1 cellular context compared by ENCODE assay signal in the genomic region with DNA sequence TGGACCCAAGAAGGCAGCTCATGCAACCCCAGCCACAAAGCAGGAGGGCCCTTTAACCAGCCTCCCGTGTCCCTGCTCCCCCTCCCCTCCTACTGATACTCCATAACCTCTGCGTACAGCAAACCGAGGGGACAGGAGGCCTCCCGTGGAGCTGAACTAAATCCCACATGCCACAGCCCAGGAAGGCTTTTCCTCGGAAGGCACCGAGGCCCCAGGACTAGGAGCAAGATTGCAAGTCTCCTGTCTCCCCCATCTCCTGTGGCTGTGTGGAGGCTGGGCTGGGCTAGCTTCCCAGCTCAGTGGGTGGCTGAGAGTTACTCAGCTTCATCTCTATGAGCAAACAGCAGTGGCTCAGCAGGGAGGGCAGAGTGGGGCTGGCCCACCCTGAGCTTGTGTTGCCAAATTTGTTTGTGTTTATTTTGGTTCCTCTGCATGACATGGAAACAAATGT.
TF ChIP-seq lines count a peak whose summit lies in the region.

No MANE protein-coding gene starts in this region.

TF ChIP-seq in HEK293, 187 proteins besides CTCF, POLR2A, EP300 and RAD21 (continued from another document):
- TF ChIP-seq, protein P1, sequence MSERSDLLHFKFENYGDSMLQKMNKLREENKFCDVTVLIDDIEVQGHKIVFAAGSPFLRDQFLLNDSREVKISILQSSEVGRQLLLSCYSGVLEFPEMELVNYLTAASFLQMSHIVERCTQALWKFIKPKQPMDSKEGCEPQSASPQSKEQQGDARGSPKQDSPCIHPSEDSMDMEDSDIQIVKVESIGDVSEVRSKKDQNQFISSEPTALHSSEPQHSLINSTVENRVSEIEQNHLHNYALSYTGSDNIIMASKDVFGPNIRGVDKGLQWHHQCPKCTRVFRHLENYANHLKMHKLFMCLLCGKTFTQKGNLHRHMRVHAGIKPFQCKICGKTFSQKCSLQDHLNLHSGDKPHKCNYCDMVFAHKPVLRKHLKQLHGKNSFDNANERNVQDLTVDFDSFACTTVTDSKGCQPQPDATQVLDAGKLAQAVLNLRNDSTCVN (tag by site-specific recombination; optimal IDR thresholded peaks at IDR 0.05) = no peak
- TF ChIP-seq GLIS2 (tag by site-specific recombination; IDR thresholded peaks at IDR 0.05) (peak; percentile 43), ZNF169 (tag by site-specific recombination; IDR thresholded peaks at IDR 0.05) (no peak), ZNF140 (tag by site-specific recombination; IDR thresholded peaks at IDR 0.05) (no peak), IKZF3 (tag by site-specific recombination; IDR thresholded peaks at IDR 0.05) (no peak), ZNF660 (tag by site-specific recombination; IDR thresholded peaks at IDR 0.05) (peak; percentile 51; the same call in 1 of the 2 replicates), SP7 (tag by site-specific recombination; IDR thresholded peaks at IDR 0.05) (0 out of 2 replicates have a peak, but pooled peaks have one; percentile 20), ZNF544 (tag by site-specific recombination; IDR thresholded peaks at IDR 0.05) (no peak), ZBTB8A (tag by site-specific recombination; IDR thresholded peaks at IDR 0.05) (peak; percentile 28; the same call in 1 of the 2 replicates), GLI2 (tag by site-specific recombination; IDR thresholded peaks at IDR 0.05; ENCODE audit: borderline replicate concordance, low read depth) (no peak)
- TF ChIP-seq, protein P2, sequence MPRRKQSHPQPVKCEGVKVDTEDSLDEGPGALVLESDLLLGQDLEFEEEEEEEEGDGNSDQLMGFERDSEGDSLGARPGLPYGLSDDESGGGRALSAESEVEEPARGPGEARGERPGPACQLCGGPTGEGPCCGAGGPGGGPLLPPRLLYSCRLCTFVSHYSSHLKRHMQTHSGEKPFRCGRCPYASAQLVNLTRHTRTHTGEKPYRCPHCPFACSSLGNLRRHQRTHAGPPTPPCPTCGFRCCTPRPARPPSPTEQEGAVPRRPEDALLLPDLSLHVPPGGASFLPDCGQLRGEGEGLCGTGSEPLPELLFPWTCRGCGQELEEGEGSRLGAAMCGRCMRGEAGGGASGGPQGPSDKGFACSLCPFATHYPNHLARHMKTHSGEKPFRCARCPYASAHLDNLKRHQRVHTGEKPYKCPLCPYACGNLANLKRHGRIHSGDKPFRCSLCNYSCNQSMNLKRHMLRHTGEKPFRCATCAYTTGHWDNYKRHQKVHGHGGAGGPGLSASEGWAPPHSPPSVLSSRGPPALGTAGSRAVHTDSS (tag by site-specific recombination; IDR thresholded peaks at IDR 0.05) = no peak
- TF ChIP-seq, protein P3, sequence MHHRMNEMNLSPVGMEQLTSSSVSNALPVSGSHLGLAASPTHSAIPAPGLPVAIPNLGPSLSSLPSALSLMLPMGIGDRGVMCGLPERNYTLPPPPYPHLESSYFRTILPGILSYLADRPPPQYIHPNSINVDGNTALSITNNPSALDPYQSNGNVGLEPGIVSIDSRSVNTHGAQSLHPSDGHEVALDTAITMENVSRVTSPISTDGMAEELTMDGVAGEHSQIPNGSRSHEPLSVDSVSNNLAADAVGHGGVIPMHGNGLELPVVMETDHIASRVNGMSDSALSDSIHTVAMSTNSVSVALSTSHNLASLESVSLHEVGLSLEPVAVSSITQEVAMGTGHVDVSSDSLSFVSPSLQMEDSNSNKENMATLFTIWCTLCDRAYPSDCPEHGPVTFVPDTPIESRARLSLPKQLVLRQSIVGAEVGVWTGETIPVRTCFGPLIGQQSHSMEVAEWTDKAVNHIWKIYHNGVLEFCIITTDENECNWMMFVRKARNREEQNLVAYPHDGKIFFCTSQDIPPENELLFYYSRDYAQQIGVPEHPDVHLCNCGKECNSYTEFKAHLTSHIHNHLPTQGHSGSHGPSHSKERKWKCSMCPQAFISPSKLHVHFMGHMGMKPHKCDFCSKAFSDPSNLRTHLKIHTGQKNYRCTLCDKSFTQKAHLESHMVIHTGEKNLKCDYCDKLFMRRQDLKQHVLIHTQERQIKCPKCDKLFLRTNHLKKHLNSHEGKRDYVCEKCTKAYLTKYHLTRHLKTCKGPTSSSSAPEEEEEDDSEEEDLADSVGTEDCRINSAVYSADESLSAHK (tag by site-specific recombination; IDR thresholded peaks at IDR 0.05) = no peak
- TF ChIP-seq, protein P4, sequence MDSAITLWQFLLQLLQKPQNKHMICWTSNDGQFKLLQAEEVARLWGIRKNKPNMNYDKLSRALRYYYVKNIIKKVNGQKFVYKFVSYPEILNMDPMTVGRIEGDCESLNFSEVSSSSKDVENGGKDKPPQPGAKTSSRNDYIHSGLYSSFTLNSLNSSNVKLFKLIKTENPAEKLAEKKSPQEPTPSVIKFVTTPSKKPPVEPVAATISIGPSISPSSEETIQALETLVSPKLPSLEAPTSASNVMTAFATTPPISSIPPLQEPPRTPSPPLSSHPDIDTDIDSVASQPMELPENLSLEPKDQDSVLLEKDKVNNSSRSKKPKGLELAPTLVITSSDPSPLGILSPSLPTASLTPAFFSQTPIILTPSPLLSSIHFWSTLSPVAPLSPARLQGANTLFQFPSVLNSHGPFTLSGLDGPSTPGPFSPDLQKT (IDR thresholded peaks at IDR 0.05; ENCODE audit: borderline replicate concordance, low read depth, low read length) = no peak
- TF ChIP-seq, protein P5, sequence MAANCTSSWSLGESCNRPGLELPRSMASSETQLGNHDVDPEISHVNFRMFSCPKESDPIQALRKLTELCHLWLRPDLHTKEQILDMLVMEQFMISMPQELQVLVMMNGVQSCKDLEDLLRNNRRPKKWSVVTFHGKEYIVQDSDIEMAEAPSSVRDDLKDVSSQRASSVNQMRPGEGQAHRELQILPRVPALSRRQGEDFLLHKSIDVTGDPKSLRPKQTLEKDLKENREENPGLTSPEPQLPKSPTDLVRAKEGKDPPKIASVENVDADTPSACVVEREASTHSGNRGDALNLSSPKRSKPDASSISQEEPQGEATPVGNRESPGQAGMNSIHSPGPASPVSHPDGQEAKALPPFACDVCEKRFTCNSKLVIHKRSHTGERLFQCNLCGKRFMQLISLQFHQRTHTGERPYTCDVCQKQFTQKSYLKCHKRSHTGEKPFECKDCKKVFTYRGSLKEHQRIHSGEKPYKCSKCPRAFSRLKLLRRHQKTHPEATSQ (tag by site-specific recombination; IDR thresholded peaks at IDR 0.05) = no peak
- TF ChIP-seq, protein P6, sequence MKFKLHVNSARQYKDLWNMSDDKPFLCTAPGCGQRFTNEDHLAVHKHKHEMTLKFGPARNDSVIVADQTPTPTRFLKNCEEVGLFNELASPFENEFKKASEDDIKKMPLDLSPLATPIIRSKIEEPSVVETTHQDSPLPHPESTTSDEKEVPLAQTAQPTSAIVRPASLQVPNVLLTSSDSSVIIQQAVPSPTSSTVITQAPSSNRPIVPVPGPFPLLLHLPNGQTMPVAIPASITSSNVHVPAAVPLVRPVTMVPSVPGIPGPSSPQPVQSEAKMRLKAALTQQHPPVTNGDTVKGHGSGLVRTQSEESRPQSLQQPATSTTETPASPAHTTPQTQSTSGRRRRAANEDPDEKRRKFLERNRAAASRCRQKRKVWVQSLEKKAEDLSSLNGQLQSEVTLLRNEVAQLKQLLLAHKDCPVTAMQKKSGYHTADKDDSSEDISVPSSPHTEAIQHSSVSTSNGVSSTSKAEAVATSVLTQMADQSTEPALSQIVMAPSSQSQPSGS (tag by site-specific recombination; IDR thresholded peaks at IDR 0.05; ENCODE audit: low read depth) = no peak
